25 cellular contexts compared by ENCODE assay signal in the genomic region with DNA sequence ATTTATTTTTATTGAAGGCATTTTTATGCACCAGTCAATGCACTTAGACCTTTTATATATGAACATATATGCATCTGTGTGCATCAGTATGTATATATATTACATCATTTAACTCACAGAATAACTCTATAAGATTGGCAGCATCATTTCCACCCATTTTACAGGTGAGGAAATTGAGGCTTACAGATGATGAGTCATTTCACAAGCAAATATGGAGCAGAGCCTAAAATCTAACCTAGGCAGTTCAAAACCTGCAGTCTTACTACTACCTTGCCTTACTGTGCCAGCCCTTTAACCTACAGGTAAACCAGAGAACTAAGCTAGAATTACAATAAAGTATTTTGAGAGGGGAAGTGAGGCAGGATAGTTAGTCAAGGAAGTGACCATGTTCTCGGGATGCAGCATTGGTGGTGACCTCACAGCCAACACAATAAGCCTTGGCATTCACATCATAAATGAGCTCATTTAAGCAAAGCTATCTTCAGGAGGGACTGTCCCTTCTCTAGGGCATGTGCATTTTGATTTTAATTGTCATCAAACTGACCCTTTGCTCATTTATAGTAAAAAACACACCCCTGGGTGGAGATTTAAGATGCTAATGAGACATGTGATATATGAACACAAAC.
DNase-seq lines count a peak whose midpoint lies in the region; ATAC-seq and TF ChIP-seq lines count a peak whose summit lies in the region.
"Had no signal": no experiment of that assay in that cellular context is flagged by ENCODE, and none has a peak within 500 bp of the region (broad histone marks: within the 10 kb centered on the region; RNA-seq: fewer than 3 reads in every experiment).

No MANE protein-coding gene starts in this region.

- peaks cover 74 to 81% of the 10 kb centered on the region in 2 experiments for H3K4me1 Mint-ChIP-seq in H9
- H3K4me1 Mint-ChIP-seq in chondrocyte (ENCODE audit: low read depth): peaks cover 54% of the 10 kb centered on the region
- H3K4me1 Mint-ChIP-seq: naive B cell had no signal

- ATAC-seq in thoracic aorta (ENCODE audit: insufficient number of reproducible peaks, low FRiP score, low read depth): no peak
- ATAC-seq: activated T-cell treated with anti-CD3 and anti-CD28 coated beads, Interleukin-2, amount 50 U/mL, for 72 hours; GM12878; left lobe of liver; psoas muscle had no signal

- no peak overlapping the region for H4K91ac ChIP-seq in H9 (ENCODE audit: insufficient read length, low read depth, low read length)

- no peaks in the 10 kb centered on the region for H3K79me1 ChIP-seq in H9 (ENCODE audit: insufficient read depth, low read depth, low read length, poor library complexity, severe bottlenecking)
- H3K79me1 ChIP-seq in mesendoderm (ENCODE audit: low read length): peaks cover 2% of the 10 kb centered on the region

- no peak overlapping the region for H2BK15ac ChIP-seq in H9 (ENCODE audit: low read depth, low read length)
- no peak overlapping the region for H2BK15ac ChIP-seq in mesendoderm (replicated peaks; ENCODE audit: low read depth)

- WGBS in H9 (ENCODE audit: extremely low coverage, insufficient read length, low lambda C conversion rate): no CpG with 5 or more reads among the region's 1 CpG
- no CpG with 5 or more reads among the region's 1 CpG for WGBS in mesendoderm (ENCODE audit: extremely low coverage, insufficient coverage, low lambda C conversion rate)

- H4K8ac ChIP-seq in H9 (replicated peaks; ENCODE audit: insufficient read length, low read depth, low read length) (no peak overlapping the region), mesendoderm (ENCODE audit: low read depth, low read length) (no peak overlapping the region)

- H3K9me3 Mint-ChIP-seq in H9: no peaks in the 10 kb centered on the region
- H3K9me3 Mint-ChIP-seq in chondrocyte (ENCODE audit: low read depth): no peaks in the 10 kb centered on the region
- H3K9me3 Mint-ChIP-seq: activated naive CD4-positive, alpha-beta T cell treated with anti-CD3 and anti-CD28 coated beads for 36 hours; activated T-cell treated with anti-CD3 and anti-CD28 coated beads, Interleukin-2, amount 50 U/mL, for 72 hours had no signal

- H3K4me1 ChIP-seq in H9 (ENCODE audit: insufficient read depth, low read length): peaks cover 34% of the 10 kb centered on the region; the same call in 1 of the 2 replicates
- H3K4me1 ChIP-seq in mesendoderm (ENCODE audit: control insufficient read depth, low read depth, low read length): peaks cover 10% of the 10 kb centered on the region
- H3K4me1 ChIP-seq in thoracic aorta (ENCODE audit: control insufficient read depth in 1 of 2, low read depth in 2 of 2): peaks cover 17 to 35% of the 10 kb centered on the region in 2 donors
- H3K4me1 ChIP-seq: BE2C, breast epithelium, psoas muscle had no signal

- H3K23me2 ChIP-seq in H9 (ENCODE audit: insufficient read length, low read depth, low read length, poor library complexity, severe bottlenecking): peaks cover 4% of the 10 kb centered on the region

- peak overlapping the region; percentile 96 for H3K27ac ChIP-seq in H9 (ENCODE audit: insufficient read length, low read depth, low read length)
- H3K27ac ChIP-seq in mesendoderm (ENCODE audit: low read depth, low read length): peak overlapping the region; percentile 53
- peak overlapping the region; percentile 83 to 87 for H3K27ac ChIP-seq in thoracic aorta
- H3K27ac ChIP-seq: hepatocyte, psoas muscle had no signal

- H3K4me2 ChIP-seq in H9 (ENCODE audit: insufficient read depth, insufficient read length, low read length) (no peak overlapping the region), mesendoderm (ENCODE audit: low read length) (no peak overlapping the region)
- H3K4me2 ChIP-seq: hepatocyte had no signal

- peak overlapping the region; percentile 99 for H2BK12ac ChIP-seq in H9 (ENCODE audit: insufficient read length, low read depth, low read length)

- no peaks in the 10 kb centered on the region for H3K27me3 ChIP-seq in H9 (ENCODE audit: insufficient read depth, low read length)
- no peaks in the 10 kb centered on the region for H3K27me3 ChIP-seq in mesendoderm (ENCODE audit: insufficient read depth, low read length, poor library complexity)
- no peaks in the 10 kb centered on the region for H3K27me3 ChIP-seq in thoracic aorta (replicated peaks; ENCODE audit: insufficient read depth)
- H3K27me3 ChIP-seq: BE2C, breast epithelium had no signal

- H2AK5ac ChIP-seq in H9 (ENCODE audit: insufficient read length, low read length): no peak overlapping the region
- H2AK5ac ChIP-seq in mesendoderm (ENCODE audit: low read length): no peak overlapping the region

- H3K79me2 ChIP-seq in H9 (ENCODE audit: insufficient read depth, low read length) (no peaks in the 10 kb centered on the region; the same call in 1 of the 2 replicates), mesendoderm (ENCODE audit: control insufficient read depth, insufficient read depth, low read length) (peaks cover 18% of the 10 kb centered on the region)
- H3K79me2 ChIP-seq: hepatocyte had no signal

- H2BK120ac ChIP-seq in H9 (ENCODE audit: low read depth, low read length, poor library complexity, severe bottlenecking) (no peak overlapping the region), mesendoderm (ENCODE audit: low read depth, low read length) (no peak overlapping the region)

- H3K27me3 Mint-ChIP-seq in H9 (ENCODE audit: low read depth): no peaks in the 10 kb centered on the region
- no peaks in the 10 kb centered on the region for H3K27me3 Mint-ChIP-seq in chondrocyte (ENCODE audit: low read depth)

- TF ChIP-seq CTCF in H9 (conservative IDR thresholded peaks at IDR 0.05): no peak
- TF ChIP-seq CTCF in thoracic aorta (IDR thresholded peaks at IDR 0.05): no peak
- no peak for TF ChIP-seq CTCF in chondrocyte (IDR thresholded peaks at IDR 0.05)

- DNase-seq in H9 (no peak), dermis blood vessel endothelial cell (peak; percentile 42), mesendoderm (peak; percentile 61), thoracic aorta (ENCODE audit: low spot score) (no peak), glomerular visceral epithelial cell (ENCODE audit: extremely low spot score) (no peak), chondrocyte (ENCODE audit: low spot score) (no peak), COLO668 (lab: John Stamatoyannopoulos, UW; ENCODE audit: unreplicated experiment) (no peak)
- no peak for DNase-seq in stimulated activated CD4-positive, alpha-beta T cell treated with anti-CD3 and anti-CD28 coated beads, Interleukin-4, amount 100 ng/mL, for 24 hours
- DNase-seq: activated CD4-positive, CD25-positive, alpha-beta regulatory T cell; activated naive CD4-positive, alpha-beta T cell treated with anti-CD3 and anti-CD28 coated beads for 36 hours; activated T-cell treated with anti-CD3 and anti-CD28 coated beads, Interleukin-2, amount 50 U/mL, for 72 hours; BE2C; DMS79; effector CD8-positive, alpha-beta T cell; erythroblast; mesenchymal stem cell; naive B cell; NCI-H1436; NCI-H2081 treated with DMSO at 0.1 percent for 48 hours; psoas muscle had no signal

- peaks cover 0 to 24% (median 12%) of the 10 kb centered on the region in 3 experiments for H3K36me3 Mint-ChIP-seq in H9 (ENCODE audit: insufficient read depth in 1 of 3, low read depth in 3 of 3)
- H3K36me3 Mint-ChIP-seq in chondrocyte (ENCODE audit: low read depth): no peaks in the 10 kb centered on the region

- H3K18ac ChIP-seq in H9 (ENCODE audit: insufficient read length, low read depth, low read length) (peak overlapping the region; percentile 66), mesendoderm (ENCODE audit: low read length) (no peak overlapping the region)

- H2AFZ ChIP-seq in H9 (ENCODE audit: low read length): no peak overlapping the region
- H2AFZ ChIP-seq: hepatocyte had no signal

- H3K4ac ChIP-seq in H9 (ENCODE audit: low read depth, low read length) (no peak overlapping the region), mesendoderm (ENCODE audit: low read depth, low read length) (no peak overlapping the region)

- H3K14ac ChIP-seq in H9 (ENCODE audit: insufficient read depth, low read length): peak overlapping the region; percentile 20; the same call in 1 of the 2 replicates

- H4K5ac ChIP-seq in H9 (ENCODE audit: insufficient read length, low read depth, low read length): no peak overlapping the region
- no peak overlapping the region for H4K5ac ChIP-seq in mesendoderm (ENCODE audit: low read length)

- H3K4me3 Mint-ChIP-seq in H9: no peak overlapping the region
- H3K4me3 Mint-ChIP-seq in chondrocyte (ENCODE audit: unreplicated experiment): no peak overlapping the region
- H3K4me3 Mint-ChIP-seq: activated naive CD4-positive, alpha-beta T cell treated with anti-CD3 and anti-CD28 coated beads for 36 hours; activated T-cell treated with anti-CD3 and anti-CD28 coated beads, Interleukin-2, amount 50 U/mL, for 72 hours; naive B cell; stimulated activated naive CD8-positive, alpha-beta T cell treated with anti-CD3 and anti-CD28 coated beads, Interleukin-15, Interleukin-2, amounts not matched to agents 100 ng/mL and 50 ng/mL, for 24 hours had no signal

- no peak overlapping the region for H3K56ac ChIP-seq in H9 (ENCODE audit: insufficient read length, low read depth, low read length)
- H3K56ac ChIP-seq in mesendoderm (ENCODE audit: low read length): no peak overlapping the region

- no peak overlapping the region for H3K9ac ChIP-seq in H9 (ENCODE audit: extremely low read depth, insufficient read length, low read length)
- H3K9ac ChIP-seq in mesendoderm (ENCODE audit: low read length): no peak overlapping the region

- H3T11ph ChIP-seq in H9 (ENCODE audit: low read length): peak overlapping the region; percentile 56

- H4K20me1 ChIP-seq in H9 (ENCODE audit: control insufficient read depth, insufficient read depth, insufficient read length): no peaks in the 10 kb centered on the region

- no peak overlapping the region for H3K23ac ChIP-seq in H9 (ENCODE audit: insufficient read length, low read depth, low read length)
- H3K23ac ChIP-seq in mesendoderm (ENCODE audit: low read length): no peak overlapping the region

- peak overlapping the region; percentile 90 to 94 (median 94) for H3K27ac Mint-ChIP-seq in H9
- no peak overlapping the region for H3K27ac Mint-ChIP-seq in chondrocyte (ENCODE audit: unreplicated experiment)
- H3K27ac Mint-ChIP-seq: activated naive CD4-positive, alpha-beta T cell treated with anti-CD3 and anti-CD28 coated beads for 36 hours; activated T-cell treated with anti-CD3 and anti-CD28 coated beads, Interleukin-2, amount 50 U/mL, for 72 hours; naive B cell; stimulated activated naive CD8-positive, alpha-beta T cell treated with anti-CD3 and anti-CD28 coated beads, Interleukin-15, Interleukin-2, amounts not matched to agents 100 ng/mL and 50 ng/mL, for 24 hours had no signal

- no peak overlapping the region for H3K4me3 ChIP-seq in mesendoderm (ENCODE audit: low read length)
- no peak overlapping the region for H3K4me3 ChIP-seq in thoracic aorta
- H3K4me3 ChIP-seq: breast epithelium, GM12878, hepatocyte, psoas muscle had no signal

- H2BK5ac ChIP-seq in H9 (ENCODE audit: insufficient read length, low read length): peak overlapping the region; percentile 75
- H2BK5ac ChIP-seq in mesendoderm (ENCODE audit: low read length): peak overlapping the region; percentile 28

- H3K9me3 ChIP-seq in H9 (ENCODE audit: control insufficient read depth, low read depth, low read length) (no peaks in the 10 kb centered on the region), thoracic aorta (no peaks in the 10 kb centered on the region)
- H3K9me3 ChIP-seq: BE2C, breast epithelium, psoas muscle had no signal

- no peaks in the 10 kb centered on the region for H3K36me3 ChIP-seq in mesendoderm (ENCODE audit: control insufficient read depth, insufficient read depth, low read length)
- H3K36me3 ChIP-seq in thoracic aorta: no peaks in the 10 kb centered on the region
- H3K36me3 ChIP-seq: BE2C, breast epithelium had no signal

- H2BK20ac ChIP-seq in H9 (ENCODE audit: low read depth, low read length, poor library complexity, severe bottlenecking): no peak overlapping the region

Comparison
In these comparisons a context has a peak if more than half of its experiments do, and no peak if none do; other contexts are left out.
1. DNase-seq: peak in dermis blood vessel endothelial cell (single experiment) and mesendoderm (single experiment); none in H9 (single experiment), thoracic aorta (single experiment), stimulated activated CD4-positive, alpha-beta T cell treated with anti-CD3 and anti-CD28 coated beads, Interleukin-4, amount 100 ng/mL, for 24 hours (single experiment), glomerular visceral epithelial cell (single experiment), chondrocyte (single experiment) and COLO668 (single experiment).
2. Peak in every context shown above with its lines, with median percentiles within 50 percentile points of each other: H3K27ac ChIP-seq.